Comparison of ENCODE assay signal across 1 cellular context in the genomic region with DNA sequence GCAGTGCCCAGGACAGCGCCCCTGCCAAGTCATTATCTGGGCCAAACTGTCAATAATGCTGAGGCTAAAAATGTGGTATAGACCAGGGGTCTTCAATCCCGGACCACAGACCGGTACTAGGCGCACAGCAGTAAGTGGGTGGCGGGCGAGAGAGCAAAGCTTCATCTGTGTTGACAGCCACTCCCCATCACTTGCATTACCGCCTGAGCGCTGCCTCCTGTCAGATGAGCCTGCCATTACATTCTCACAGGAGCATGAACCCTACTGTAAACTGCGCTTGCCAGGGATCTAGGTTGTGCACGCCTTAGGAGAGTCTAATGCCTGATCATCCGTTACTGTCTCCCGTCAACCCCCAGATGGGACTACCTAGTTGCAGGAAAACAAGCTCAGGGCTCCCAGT.
TF ChIP-seq lines count a peak whose summit lies in the region.

No MANE protein-coding gene starts in this region.

TF ChIP-seq in K562, 482 proteins besides CTCF, POLR2A, EP300 and RAD21 (continued from another document):
- TF ChIP-seq, protein P1, sequence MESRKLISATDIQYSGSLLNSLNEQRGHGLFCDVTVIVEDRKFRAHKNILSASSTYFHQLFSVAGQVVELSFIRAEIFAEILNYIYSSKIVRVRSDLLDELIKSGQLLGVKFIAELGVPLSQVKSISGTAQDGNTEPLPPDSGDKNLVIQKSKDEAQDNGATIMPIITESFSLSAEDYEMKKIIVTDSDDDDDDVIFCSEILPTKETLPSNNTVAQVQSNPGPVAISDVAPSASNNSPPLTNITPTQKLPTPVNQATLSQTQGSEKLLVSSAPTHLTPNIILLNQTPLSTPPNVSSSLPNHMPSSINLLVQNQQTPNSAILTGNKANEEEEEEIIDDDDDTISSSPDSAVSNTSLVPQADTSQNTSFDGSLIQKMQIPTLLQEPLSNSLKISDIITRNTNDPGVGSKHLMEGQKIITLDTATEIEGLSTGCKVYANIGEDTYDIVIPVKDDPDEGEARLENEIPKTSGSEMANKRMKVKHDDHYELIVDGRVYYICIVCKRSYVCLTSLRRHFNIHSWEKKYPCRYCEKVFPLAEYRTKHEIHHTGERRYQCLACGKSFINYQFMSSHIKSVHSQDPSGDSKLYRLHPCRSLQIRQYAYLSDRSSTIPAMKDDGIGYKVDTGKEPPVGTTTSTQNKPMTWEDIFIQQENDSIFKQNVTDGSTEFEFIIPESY (CRISPR knock-in tag; IDR thresholded peaks at IDR 0.05): peak; percentile 93
- TF ChIP-seq KAT2B (IDR thresholded peaks at IDR 0.05; ENCODE audit: low read depth, low read length): no peak
TF ChIP-seq in K562: peak in this region for 1.
